ENCODE assay signal across 18 cellular contexts in genomic region chr20:22579119-22579427, GRCh38. TPM values are rescaled to one million over a fixed set of nuclear protein-coding genes. Genes with fewer than 3 reads are reported as not detected.
A peak's percentile ranks its signal among the peaks of the same experiment; 100 is the strongest.
DNase-seq lines count a peak whose midpoint lies in the region; ATAC-seq and TF ChIP-seq lines count a peak whose summit lies in the region.
"Had no signal": no experiment of that assay in that cellular context is flagged by ENCODE, and none has a peak within 500 bp of the region (broad histone marks: within the 10 kb centered on the region; RNA-seq: fewer than 3 reads in every experiment).

No MANE protein-coding gene starts in this region.

- no peaks in the 10 kb centered on the region for H3K79me2 ChIP-seq in mammary epithelial cell (ENCODE audit: insufficient read depth, low read length)

- no peak for TF ChIP-seq EP300 in upper lobe of left lung (IDR thresholded peaks at IDR 0.05)

- no peaks in the 10 kb centered on the region for H4K20me1 ChIP-seq in mammary epithelial cell (ENCODE audit: insufficient read depth, low read length)

- no peaks in the 10 kb centered on the region for H3K36me3 Mint-ChIP-seq in MCF 10A (ENCODE audit: insufficient read depth, unreplicated experiment)
- peaks cover 5% of the 10 kb centered on the region for H3K36me3 Mint-ChIP-seq in activated naive CD4-positive, alpha-beta T cell treated with anti-CD3 and anti-CD28 coated beads for 36 hours (ENCODE audit: low read depth)
- H3K36me3 Mint-ChIP-seq: CD4-positive, CD25-positive, alpha-beta regulatory T cell had no signal

- WGBS in mammary epithelial cell (ENCODE audit: low coverage, missing lambda C conversion rate), result 7% methylated on average over 15 of the region's 21 CpGs
- 5 to 6% methylated on average over 21 of the region's 21 CpGs for whole genome bisulfite sequencing in upper lobe of left lung, 2 donors

- no peak for TF ChIP-seq POLR2A in upper lobe of left lung (IDR thresholded peaks at IDR 0.05)

- no peak for ATAC-seq in upper lobe of left lung (ENCODE audit: low FRiP score in 2 of 2)
- ATAC-seq in GM21717 (IDR thresholded peaks at IDR 0.05; ENCODE audit: unreplicated experiment), result no peak
- ATAC-seq in GM18868 (IDR thresholded peaks at IDR 0.05; ENCODE audit: unreplicated experiment), result no peak
- ATAC-seq: gastroesophageal sphincter had no signal

- no peaks in the 10 kb centered on the region for H3K9me3 ChIP-seq in mammary epithelial cell (replicated peaks; ENCODE audit: insufficient read depth, low read length)
- no peaks in the 10 kb centered on the region for H3K9me3 ChIP-seq in endocrine pancreas (ENCODE audit: control insufficient read depth, low read length)
- H3K9me3 ChIP-seq in mucosa of stomach (ENCODE audit: control insufficient read depth, low read length), result no peaks in the 10 kb centered on the region
- no peaks in the 10 kb centered on the region for H3K9me3 ChIP-seq in upper lobe of left lung
- H3K9me3 ChIP-seq: gastroesophageal sphincter, testis had no signal

- H3K27me3 ChIP-seq in mammary epithelial cell (ENCODE audit: insufficient read depth, low read length), result peaks cover 61% of the 10 kb centered on the region
- no peaks in the 10 kb centered on the region for H3K27me3 ChIP-seq in endocrine pancreas (ENCODE audit: control insufficient read depth, insufficient read depth, low read length)
- peaks cover 40% of the 10 kb centered on the region for H3K27me3 ChIP-seq in mucosa of stomach (ENCODE audit: control insufficient read depth, insufficient read depth, low read length)
- peaks cover 0 to 43% (median 18%) of the 10 kb centered on the region in 4 donors for H3K27me3 ChIP-seq in upper lobe of left lung
- H3K27me3 ChIP-seq: testis had no signal

- BruUV-seq in mammary epithelial cell (replicated peaks; lab: Mats Ljungman, UMichigan), result no TSS peak
- BruUV-seq in MCF 10A (replicated peaks; lab: Mats Ljungman, UMichigan), result no TSS peak

- in situ Hi-C loops in mammary epithelial cell (cut with MboI; ENCODE audit: low sequenced_read_pairs in 2 of 2), result no loop called here

- H3K4me1 ChIP-seq in mammary epithelial cell (ENCODE audit: insufficient read depth, low read length) (peaks cover 20% of the 10 kb centered on the region), endocrine pancreas (ENCODE audit: control insufficient read depth, insufficient read depth, low read length) (peaks cover 11% of the 10 kb centered on the region), mucosa of stomach (ENCODE audit: control insufficient read depth, insufficient read depth, low read length) (peaks cover 28% of the 10 kb centered on the region), upper lobe of left lung (peaks cover 0 to 45% (median 18%) of the 10 kb centered on the region in 4 donors)

- peak overlapping the region; percentile 68 for H3K4me2 ChIP-seq in mammary epithelial cell (ENCODE audit: insufficient read depth, low read depth, low read length)

- dilution Hi-C loops in mammary epithelial cell (cut with HindIII; ENCODE audit: low sequenced_read_pairs), result no loop called here

- TF ChIP-seq CTCF in mammary epithelial cell (conservative IDR thresholded peaks at IDR 0.05 in 1 of 2, IDR thresholded peaks at IDR 0.05 in 1 of 2; ENCODE audit: extremely low read depth in 1 of 2, insufficient read depth in 1 of 2, low read depth in 1 of 2, low read length in 2 of 2), result no peak
- no peak for TF ChIP-seq CTCF in MCF 10A (IDR thresholded peaks at IDR 0.05; ENCODE audit: unreplicated experiment)
- TF ChIP-seq CTCF in upper lobe of left lung (IDR thresholded peaks at IDR 0.05), result no peak

- no peak overlapping the region for H3K4me3 Mint-ChIP-seq in MCF 10A (ENCODE audit: unreplicated experiment)
- H3K4me3 Mint-ChIP-seq in activated naive CD4-positive, alpha-beta T cell treated with anti-CD3 and anti-CD28 coated beads for 36 hours, result no peak overlapping the region
- H3K4me3 Mint-ChIP-seq: CD4-positive, CD25-positive, alpha-beta regulatory T cell had no signal

- POLR2A ChIA-PET in MCF 10A (lab: Yijun Ruan, JAX), result no interaction called here

- no peak overlapping the region for H3K27ac Mint-ChIP-seq in MCF 10A (ENCODE audit: low read depth, unreplicated experiment)
- H3K27ac Mint-ChIP-seq in activated naive CD4-positive, alpha-beta T cell treated with anti-CD3 and anti-CD28 coated beads for 36 hours, result no peak overlapping the region
- H3K27ac Mint-ChIP-seq: CD4-positive, CD25-positive, alpha-beta regulatory T cell had no signal

- H3K4me1 Mint-ChIP-seq in MCF 10A (ENCODE audit: insufficient read depth, unreplicated experiment), result no peaks in the 10 kb centered on the region
- H3K4me1 Mint-ChIP-seq in activated naive CD4-positive, alpha-beta T cell treated with anti-CD3 and anti-CD28 coated beads for 36 hours (ENCODE audit: low read depth), result peaks cover 4% of the 10 kb centered on the region
- H3K4me1 Mint-ChIP-seq: CD4-positive, CD25-positive, alpha-beta regulatory T cell had no signal

- H3K27me3 Mint-ChIP-seq in MCF 10A (ENCODE audit: insufficient read depth, unreplicated experiment), result peaks cover 16% of the 10 kb centered on the region
- H3K27me3 Mint-ChIP-seq in activated naive CD4-positive, alpha-beta T cell treated with anti-CD3 and anti-CD28 coated beads for 36 hours (ENCODE audit: low read depth), result peaks cover 74% of the 10 kb centered on the region

- DNase-seq in mammary epithelial cell (no peak), MCF 10A (ENCODE audit: unreplicated experiment) (no peak), upper lobe of left lung (no peak)
- no peak for DNase-seq in activated naive CD4-positive, alpha-beta T cell treated with anti-CD3 and anti-CD28 coated beads for 36 hours
- DNase-seq: activated CD4-positive, alpha-beta T cell treated with anti-CD3 and anti-CD28 coated beads for 4 hours; activated T-cell treated with anti-CD3 and anti-CD28 coated beads for 4 hours; caudate nucleus; CD4-positive, CD25-positive, alpha-beta regulatory T cell; GDM1; Kasumi-1; NCI-H1694; Right ventricle myocardium superior; testis had no signal

- H3K27ac ChIP-seq in mammary epithelial cell (ENCODE audit: insufficient read depth, low read depth, low read length), result no peak overlapping the region
- H3K27ac ChIP-seq in upper lobe of left lung, result peak overlapping the region; percentile 85 to 89 (median 86)
- H3K27ac ChIP-seq: gastroesophageal sphincter, testis had no signal

- intact Hi-C loops in mammary epithelial cell (cut with micrococcal nuclease), result no loop called here
- intact Hi-C loops in MCF 10A (cut with micrococcal nuclease), result no loop called here
- intact Hi-C loops in activated naive CD4-positive, alpha-beta T cell treated with anti-CD3 and anti-CD28 coated beads for 36 hours (cut with micrococcal nuclease), result no loop called here

- H3K36me3 ChIP-seq in mammary epithelial cell (ENCODE audit: insufficient read depth, low read length) (no peaks in the 10 kb centered on the region), endocrine pancreas (ENCODE audit: control insufficient read depth, insufficient read depth, low read length) (peaks cover 4% of the 10 kb centered on the region), mucosa of stomach (ENCODE audit: control insufficient read depth, insufficient read depth, low read length) (no peaks in the 10 kb centered on the region), upper lobe of left lung (no peaks in the 10 kb centered on the region)
- H3K36me3 ChIP-seq: gastroesophageal sphincter had no signal

- peak overlapping the region; percentile 23 for H2AFZ ChIP-seq in mammary epithelial cell (ENCODE audit: low read depth, low read length)

- no peaks in the 10 kb centered on the region for H3K9me3 Mint-ChIP-seq in MCF 10A (ENCODE audit: unreplicated experiment)
- peaks cover 2% of the 10 kb centered on the region for H3K9me3 Mint-ChIP-seq in activated naive CD4-positive, alpha-beta T cell treated with anti-CD3 and anti-CD28 coated beads for 36 hours

- H3K9ac ChIP-seq in mammary epithelial cell (ENCODE audit: insufficient read depth, low read length) (no peak overlapping the region), endocrine pancreas (ENCODE audit: control insufficient read depth, insufficient read depth, low read length) (peak overlapping the region; percentile 79), mucosa of stomach (ENCODE audit: low read length) (peak overlapping the region; percentile 98)

- CTCF ChIA-PET in mammary epithelial cell (lab: Charles Lee; ENCODE audit: low non-redundant PET) (no interaction called here), MCF 10A (lab: Yijun Ruan, JAX) (interaction anchor here (0.6 to 1.1 kb wide), 2 partner anchors 10 to 240 kb away, joined by 3 to 6 read pairs; no protein-coding TSS in a partner anchor)
- CTCF ChIA-PET in activated naive CD4-positive, alpha-beta T cell treated with anti-CD3 and anti-CD28 coated beads for 36 hours (lab: Charles Lee), result no interaction called here

- H3K4me3 ChIP-seq in mammary epithelial cell (replicated peaks in 1 of 3; ENCODE audit: insufficient read depth in 1 of 3, low read depth in 2 of 3, low read length in 3 of 3) (peak overlapping the region in 1 of 3 experiments; percentile 8), endocrine pancreas (ENCODE audit: control insufficient read depth, insufficient read depth, low read length) (peak overlapping the region; percentile 78), mucosa of stomach (ENCODE audit: low read length) (no peak overlapping the region), upper lobe of left lung (peak overlapping the region in 3 of 4 donors; percentile 29 to 46 (median 42))
- H3K4me3 ChIP-seq: testis had no signal

RNA-seq across cellular contexts. Expression of gene FOXA2, which starts 5.3 kb away (rescaled TPM):
- total RNA-seq in mammary epithelial cell (1 to 10 TPM in 1 of 2 donors, not detected in 1; 1.0 TPM), MCF 10A (2022) (1.1 and 1.4 TPM in 2 replicates), upper lobe of left lung (10 to 100 TPM; 23.2 to 80.6 (median 44.3) TPM)
- polyA plus RNA-seq in mammary epithelial cell, result 1.0 TPM
- polyA minus RNA-seq in mammary epithelial cell, result 0.93 TPM
- not detected for total RNA-seq in activated naive CD4-positive, alpha-beta T cell treated with anti-CD3 and anti-CD28 coated beads for 36 hours
- total RNA-seq: CD4-positive, CD25-positive, alpha-beta regulatory T cell; gastroesophageal sphincter; Right ventricle myocardium superior had no signal
- polyA plus RNA-seq: CD4-positive, CD25-positive, alpha-beta regulatory T cell had no signal

Comparison
In these comparisons a context has a peak if more than half of its experiments do, and no peak if none do; other contexts are left out.
1. RNA of gene FOXA2, which starts 5.3 kb away (total RNA-seq): 23.2 to 80.6 TPM in upper lobe of left lung; 1.1 to 1.4 TPM in MCF 10A, 1.0 TPM in mammary epithelial cell and not detected in activated naive CD4-positive, alpha-beta T cell treated with anti-CD3 and anti-CD28 coated beads for 36 hours; every median in the first group is over 10 times any median in the second.